ENCODE assay signal across 35 cellular contexts in the genomic region with DNA sequence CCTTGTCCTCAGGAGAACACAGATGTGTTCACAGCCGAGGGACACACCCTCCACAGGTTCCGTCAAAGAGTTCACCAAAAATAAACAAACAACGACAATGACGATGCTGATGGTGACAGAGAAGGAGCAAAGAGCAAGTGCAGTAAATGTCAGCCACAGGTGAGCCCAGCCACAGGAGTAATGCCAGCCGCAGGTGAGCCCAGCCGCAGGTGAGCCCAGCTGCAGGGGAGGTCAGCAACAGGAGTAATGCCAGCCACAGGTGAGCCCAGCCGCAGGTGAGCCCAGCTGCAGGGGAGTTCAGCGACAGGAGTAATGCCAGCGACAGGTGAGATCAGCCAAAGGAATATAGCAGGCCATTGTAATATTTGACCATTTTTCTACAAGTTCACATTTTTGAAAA.
"Had no signal": no experiment of that assay in that cellular context is flagged by ENCODE, and none has a peak within 500 bp of the region (broad histone marks: within the 10 kb centered on the region; RNA-seq: fewer than 3 reads in every experiment).

No MANE protein-coding gene starts in this region.

- H3K9me3 ChIP-seq: adrenal gland, body of pancreas, breast epithelium had no signal

- H3K36me3 ChIP-seq: adrenal gland, breast epithelium had no signal

- H3K4me1 Mint-ChIP-seq: activated B cell treated with CpG ODN at 0.5 μM for 24 hours had no signal

- H3K36me3 Mint-ChIP-seq: activated naive CD4-positive, alpha-beta T cell treated with anti-CD3 and anti-CD28 coated beads, Interleukin-2, amount 50 U/mL, for 72 hours had no signal

- ATAC-seq: activated CD8-positive, alpha-beta T cell treated with anti-CD3 and anti-CD28 coated beads for 36 hours; activated naive CD4-positive, alpha-beta T cell treated with anti-CD3 and anti-CD28 coated beads, Interleukin-2, amount 50 U/mL, for 72 hours; activated T-cell treated with anti-CD3 and anti-CD28 coated beads, Interleukin-2, amount 50 U/mL, for 4 hours; body of pancreas; PC-3; Right ventricle myocardium inferior; SK-N-SH treated with all-trans-retinoic acid at 6 μM for 48 hours had no signal

- H3K27ac ChIP-seq: adrenal gland, body of pancreas, breast epithelium, RWPE1, VCaP had no signal

- H3K4me1 ChIP-seq: adrenal gland, body of pancreas, breast epithelium had no signal

- DNase-seq: activated B cell treated with CpG ODN at 0.5 μM for 24 hours; activated CD4-positive, alpha-beta T cell treated with anti-CD3 and anti-CD28 coated beads for 4 hours; activated CD4-positive, alpha-beta T cell treated with anti-CD3 and anti-CD28 coated beads, Interleukin-2, amount 50 U/mL, for 4 hours; activated CD4-positive, CD25-positive, alpha-beta regulatory T cell treated with anti-CD3 and anti-CD28 coated beads, Interleukin-2, amount 50 U/mL, for 72 hours; activated CD8-positive, alpha-beta T cell treated with anti-CD3 and anti-CD28 coated beads for 36 hours; activated gamma-delta T cell treated with Interleukin-2 at 50 U/mL for 16 hours; activated naive CD4-positive, alpha-beta T cell treated with anti-CD3 and anti-CD28 coated beads for 36 hours; activated T-cell treated with anti-CD3 and anti-CD28 coated beads, Interleukin-2, amount 50 U/mL, for 4 hours; adrenal gland; caudate nucleus; cerebellar nuclear complex; Kasumi-1; KG1; NCI-H1105; NCI-H1436 treated with DMSO at 0.1 percent for 48 hours; NCI-H1694 treated with DMSO at 0.1 percent for 48 hours; NCI-H2029; NCI-H345; NCI-H524 treated with DMSO at 0.1 percent for 48 hours; NK-92 treated with Interleukin-12 subunit alpha and Interleukin-12 subunit beta, amount 100 ng/mL, for 24 hours; PC-3; SIG-M5; T-helper 1 cell; T-helper 2 cell; T-helper 9 cell had no signal

- H3K4me3 Mint-ChIP-seq: activated B cell treated with CpG ODN at 0.5 μM for 24 hours; activated CD8-positive, alpha-beta T cell treated with anti-CD3 and anti-CD28 coated beads for 36 hours; activated naive CD4-positive, alpha-beta T cell treated with anti-CD3 and anti-CD28 coated beads for 36 hours; activated T-cell treated with anti-CD3 and anti-CD28 coated beads, Interleukin-2, amount 50 U/mL, for 4 hours; activated T-helper 1 cell treated with anti-CD3 and anti-CD28 coated beads, Interleukin-12 subunit alpha, Interleukin-12 subunit beta, Interleukin-2, Interleukin-4 antibody, amounts not matched to agents 30 ng/mL and 10 ng/mL and 1 ng/mL, durations not matched to agents 14 hours and 24 hours and 36 hours had no signal

- FAIRE-seq: astrocyte, RCC 7860 had no signal

- H3K9me3 Mint-ChIP-seq: activated B cell treated with CpG ODN at 0.5 μM for 24 hours; activated CD8-positive, alpha-beta T cell treated with anti-CD3 and anti-CD28 coated beads for 36 hours; activated T-cell treated with anti-CD3 and anti-CD28 coated beads, Interleukin-2, amount 50 U/mL, for 4 hours had no signal

- H3K4me3 ChIP-seq: adrenal gland, body of pancreas, breast epithelium had no signal

- H3K27ac Mint-ChIP-seq: activated B cell treated with CpG ODN at 0.5 μM for 24 hours; activated CD8-positive, alpha-beta T cell treated with anti-CD3 and anti-CD28 coated beads for 36 hours; activated naive CD4-positive, alpha-beta T cell treated with anti-CD3 and anti-CD28 coated beads for 36 hours; activated naive CD4-positive, alpha-beta T cell treated with anti-CD3 and anti-CD28 coated beads, Interleukin-2, amount 50 U/mL, for 72 hours; activated T-helper 1 cell treated with anti-CD3 and anti-CD28 coated beads, Interleukin-12 subunit alpha, Interleukin-12 subunit beta, Interleukin-2, Interleukin-4 antibody, amounts not matched to agents 30 ng/mL and 10 ng/mL and 1 ng/mL, durations not matched to agents 14 hours and 24 hours and 36 hours had no signal
